Comparison of ENCODE assay signal across 12 cellular contexts in genomic region chr4:188127157-188127874, GRCh38. TPM values are rescaled to one million over a fixed set of nuclear protein-coding genes. Genes with fewer than 3 reads are reported as not detected.
A peak's percentile ranks its signal among the peaks of the same experiment; 100 is the strongest.
DNase-seq lines count a peak whose midpoint lies in the region; ATAC-seq and TF ChIP-seq lines count a peak whose summit lies in the region.
"Had no signal": no experiment of that assay in that cellular context is flagged by ENCODE, and none has a peak within 500 bp of the region (broad histone marks: within the 10 kb centered on the region; RNA-seq: fewer than 3 reads in every experiment).

No MANE protein-coding gene starts in this region.

- no peak for TF ChIP-seq CTCF in chondrocyte (IDR thresholded peaks at IDR 0.05)

- H3K36me3 Mint-ChIP-seq in chondrocyte (ENCODE audit: low read depth) = peaks cover 2% of the 10 kb centered on the region

- H3K4me1 Mint-ChIP-seq in chondrocyte (ENCODE audit: low read depth) = peaks cover 22% of the 10 kb centered on the region

- H3K27ac Mint-ChIP-seq in chondrocyte (ENCODE audit: unreplicated experiment) = peak overlapping the region; percentile 94

- ATAC-seq in GM21723 (IDR thresholded peaks at IDR 0.05; ENCODE audit: unreplicated experiment) (no peak), HG03280 (IDR thresholded peaks at IDR 0.05; ENCODE audit: unreplicated experiment) (no peak), HG02884 (IDR thresholded peaks at IDR 0.05; ENCODE audit: unreplicated experiment) (no peak)

- H3K27me3 Mint-ChIP-seq in chondrocyte (ENCODE audit: low read depth) = no peaks in the 10 kb centered on the region

- no peaks in the 10 kb centered on the region for H3K9me3 Mint-ChIP-seq in chondrocyte (ENCODE audit: low read depth)

- H3K4me3 Mint-ChIP-seq in chondrocyte (ENCODE audit: unreplicated experiment) = no peak overlapping the region

- DNase-seq in COLO829 (ENCODE audit: low spot score) = peak; percentile 88
- DNase-seq in LHCN-M2 (ENCODE audit: low read depth) = peak; percentile 34
- no peak for DNase-seq in chondrocyte (ENCODE audit: low spot score)
- peak in 33 of 56 donors; percentile 2 to 81 (median 30) for DNase-seq in nucleus accumbens (lab: John Stamatoyannopoulos, UW)
- DNase-seq in UCSD-AML1 (lab: John Stamatoyannopoulos, UW; ENCODE audit: unreplicated experiment) = no peak
- DNase-seq: cortex of kidney, NCI-H1092, SJCRH30 had no signal

RNA-seq across cellular contexts. Expression of gene TRIML1, which starts 11.9 kb away (rescaled TPM):
- not detected in 2 replicates for total RNA-seq in LHCN-M2 (2014; rRNA removed)
- polyA plus RNA-seq in LHCN-M2 (2012) = not detected
- total RNA-seq in chondrocyte = not detected in 3 replicates
- total RNA-seq: posterior vena cava, SJCRH30 had no signal

RNA-seq across cellular contexts. Expression of gene TRIML2, which starts 17.9 kb away (rescaled TPM):
- total RNA-seq in LHCN-M2 (2014; rRNA removed) (not detected in 2 replicates), chondrocyte (1.1 to 2.8 TPM (median 1.6 TPM) in 3 replicates)
- polyA plus RNA-seq in LHCN-M2 (2012) = not detected
- total RNA-seq: posterior vena cava, SJCRH30 had no signal

Comparison
In these comparisons a context has a peak if more than half of its experiments do, and no peak if none do; other contexts are left out.
1. DNase-seq: peak in COLO829 (single experiment), LHCN-M2 (single experiment) and nucleus accumbens (33 of 56); none in chondrocyte (single experiment) and UCSD-AML1 (single experiment).